2 cellular contexts compared by ENCODE assay signal in the genomic region with DNA sequence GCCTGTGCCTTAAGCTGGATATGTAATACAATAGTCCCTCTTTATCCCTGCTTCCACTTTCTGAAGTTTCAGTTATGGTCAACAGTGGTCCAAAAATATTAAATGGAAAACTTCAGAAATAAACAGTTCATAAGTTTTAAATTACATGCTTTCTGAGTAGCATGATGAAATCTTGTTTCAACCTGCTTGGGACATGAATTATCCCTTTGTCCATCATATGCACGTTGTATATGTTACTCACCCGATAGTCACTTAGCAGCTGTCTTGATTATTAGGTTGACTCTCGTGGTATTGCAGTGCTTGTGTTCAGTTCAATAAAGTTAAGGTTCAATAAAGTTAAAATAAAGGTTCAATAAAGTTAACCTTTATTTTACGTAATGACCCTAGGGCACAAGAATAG.
A peak's percentile ranks its signal among the peaks of the same experiment; 100 is the strongest.
TF ChIP-seq lines count a peak whose summit lies in the region.

No MANE protein-coding gene starts in this region.

TF ChIP-seq in IMR-90, 13 proteins besides CTCF, POLR2A, EP300 and RAD21:
- TF ChIP-seq CEBPB (IDR thresholded peaks at IDR 0.05; ENCODE audit: low read depth, low read length) (0 out of 2 replicates have a peak, but pooled peaks have one; percentile 4), FOS (IDR thresholded peaks at IDR 0.05; ENCODE audit: low read depth, low read length) (no peak)

TF ChIP-seq in K562, 482 proteins besides CTCF, POLR2A, EP300 and RAD21:
- TF ChIP-seq, protein P1, sequence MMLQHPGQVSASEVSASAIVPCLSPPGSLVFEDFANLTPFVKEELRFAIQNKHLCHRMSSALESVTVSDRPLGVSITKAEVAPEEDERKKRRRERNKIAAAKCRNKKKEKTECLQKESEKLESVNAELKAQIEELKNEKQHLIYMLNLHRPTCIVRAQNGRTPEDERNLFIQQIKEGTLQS (IDR thresholded peaks at IDR 0.05), result peak; percentile 33
- TF ChIP-seq, protein P1 (CRISPR knock-in tag; conservative IDR thresholded peaks at IDR 0.05), result no peak
- TF ChIP-seq CREB1 (IDR thresholded peaks at IDR 0.05) (no peak), CREB1 (CRISPR knock-in tag; IDR thresholded peaks at IDR 0.05) (no peak), MEIS2 (IDR thresholded peaks at IDR 0.05; ENCODE audit: partially characterized antibody) (peak; percentile 5), CEBPG (CRISPR knock-in tag; IDR thresholded peaks at IDR 0.05) (no peak), CEBPG (tag; conservative IDR thresholded peaks at IDR 0.05 in 1 of 2, IDR thresholded peaks at IDR 0.05 in 1 of 2) (0 out of 4 replicates have a peak, but pooled peaks of 1 of the 2 experiments have one; percentile 15)
- TF ChIP-seq, protein P2, sequence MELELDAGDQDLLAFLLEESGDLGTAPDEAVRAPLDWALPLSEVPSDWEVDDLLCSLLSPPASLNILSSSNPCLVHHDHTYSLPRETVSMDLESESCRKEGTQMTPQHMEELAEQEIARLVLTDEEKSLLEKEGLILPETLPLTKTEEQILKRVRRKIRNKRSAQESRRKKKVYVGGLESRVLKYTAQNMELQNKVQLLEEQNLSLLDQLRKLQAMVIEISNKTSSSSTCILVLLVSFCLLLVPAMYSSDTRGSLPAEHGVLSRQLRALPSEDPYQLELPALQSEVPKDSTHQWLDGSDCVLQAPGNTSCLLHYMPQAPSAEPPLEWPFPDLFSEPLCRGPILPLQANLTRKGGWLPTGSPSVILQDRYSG (tag; conservative IDR thresholded peaks at IDR 0.05; ENCODE audit: low read depth), result no peak
- TF ChIP-seq, protein P3, sequence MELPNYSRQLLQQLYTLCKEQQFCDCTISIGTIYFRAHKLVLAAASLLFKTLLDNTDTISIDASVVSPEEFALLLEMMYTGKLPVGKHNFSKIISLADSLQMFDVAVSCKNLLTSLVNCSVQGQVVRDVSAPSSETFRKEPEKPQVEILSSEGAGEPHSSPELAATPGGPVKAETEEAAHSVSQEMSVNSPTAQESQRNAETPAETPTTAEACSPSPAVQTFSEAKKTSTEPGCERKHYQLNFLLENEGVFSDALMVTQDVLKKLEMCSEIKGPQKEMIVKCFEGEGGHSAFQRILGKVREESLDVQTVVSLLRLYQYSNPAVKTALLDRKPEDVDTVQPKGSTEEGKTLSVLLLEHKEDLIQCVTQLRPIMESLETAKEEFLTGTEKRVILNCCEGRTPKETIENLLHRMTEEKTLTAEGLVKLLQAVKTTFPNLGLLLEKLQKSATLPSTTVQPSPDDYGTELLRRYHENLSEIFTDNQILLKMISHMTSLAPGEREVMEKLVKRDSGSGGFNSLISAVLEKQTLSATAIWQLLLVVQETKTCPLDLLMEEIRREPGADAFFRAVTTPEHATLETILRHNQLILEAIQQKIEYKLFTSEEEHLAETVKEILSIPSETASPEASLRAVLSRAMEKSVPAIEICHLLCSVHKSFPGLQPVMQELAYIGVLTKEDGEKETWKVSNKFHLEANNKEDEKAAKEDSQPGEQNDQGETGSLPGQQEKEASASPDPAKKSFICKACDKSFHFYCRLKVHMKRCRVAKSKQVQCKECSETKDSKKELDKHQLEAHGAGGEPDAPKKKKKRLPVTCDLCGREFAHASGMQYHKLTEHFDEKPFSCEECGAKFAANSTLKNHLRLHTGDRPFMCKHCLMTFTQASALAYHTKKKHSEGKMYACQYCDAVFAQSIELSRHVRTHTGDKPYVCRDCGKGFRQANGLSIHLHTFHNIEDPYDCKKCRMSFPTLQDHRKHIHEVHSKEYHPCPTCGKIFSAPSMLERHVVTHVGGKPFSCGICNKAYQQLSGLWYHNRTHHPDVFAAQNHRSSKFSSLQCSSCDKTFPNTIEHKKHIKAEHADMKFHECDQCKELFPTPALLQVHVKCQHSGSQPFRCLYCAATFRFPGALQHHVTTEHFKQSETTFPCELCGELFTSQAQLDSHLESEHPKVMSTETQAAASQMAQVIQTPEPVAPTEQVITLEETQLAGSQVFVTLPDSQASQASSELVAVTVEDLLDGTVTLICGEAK (IDR thresholded peaks at IDR 0.05), result peak; percentile 80
- TF ChIP-seq, protein P3 (CRISPR knock-in tag; IDR thresholded peaks at IDR 0.05), result no peak
- TF ChIP-seq, protein P4, sequence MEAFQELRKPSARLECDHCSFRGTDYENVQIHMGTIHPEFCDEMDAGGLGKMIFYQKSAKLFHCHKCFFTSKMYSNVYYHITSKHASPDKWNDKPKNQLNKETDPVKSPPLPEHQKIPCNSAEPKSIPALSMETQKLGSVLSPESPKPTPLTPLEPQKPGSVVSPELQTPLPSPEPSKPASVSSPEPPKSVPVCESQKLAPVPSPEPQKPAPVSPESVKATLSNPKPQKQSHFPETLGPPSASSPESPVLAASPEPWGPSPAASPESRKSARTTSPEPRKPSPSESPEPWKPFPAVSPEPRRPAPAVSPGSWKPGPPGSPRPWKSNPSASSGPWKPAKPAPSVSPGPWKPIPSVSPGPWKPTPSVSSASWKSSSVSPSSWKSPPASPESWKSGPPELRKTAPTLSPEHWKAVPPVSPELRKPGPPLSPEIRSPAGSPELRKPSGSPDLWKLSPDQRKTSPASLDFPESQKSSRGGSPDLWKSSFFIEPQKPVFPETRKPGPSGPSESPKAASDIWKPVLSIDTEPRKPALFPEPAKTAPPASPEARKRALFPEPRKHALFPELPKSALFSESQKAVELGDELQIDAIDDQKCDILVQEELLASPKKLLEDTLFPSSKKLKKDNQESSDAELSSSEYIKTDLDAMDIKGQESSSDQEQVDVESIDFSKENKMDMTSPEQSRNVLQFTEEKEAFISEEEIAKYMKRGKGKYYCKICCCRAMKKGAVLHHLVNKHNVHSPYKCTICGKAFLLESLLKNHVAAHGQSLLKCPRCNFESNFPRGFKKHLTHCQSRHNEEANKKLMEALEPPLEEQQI (IDR thresholded peaks at IDR 0.05), result 0 out of 2 replicates have a peak, but pooled peaks have one; percentile 13
